1 cellular context compared by ENCODE assay signal in genomic region chr12:122473543-122474323, GRCh38.
A peak's percentile ranks its signal among the peaks of the same experiment; 100 is the strongest.
TF ChIP-seq lines count a peak whose summit lies in the region.

No MANE protein-coding gene starts in this region.

TF ChIP-seq in K562, 482 proteins besides CTCF, POLR2A, EP300 and RAD21:
- TF ChIP-seq VEZF1 (CRISPR knock-in tag; IDR thresholded peaks at IDR 0.05) (peak; percentile 66), TCFL5 (CRISPR knock-in tag; conservative IDR thresholded peaks at IDR 0.05) (no peak), ZNF165 (CRISPR knock-in tag; IDR thresholded peaks at IDR 0.05; ENCODE audit: borderline replicate concordance) (no peak), ZBTB8A (IDR thresholded peaks at IDR 0.05; ENCODE audit: partially characterized antibody) (no peak), CHD2 (IDR thresholded peaks at IDR 0.05; ENCODE audit: low read depth, low read length) (no peak), BCOR (IDR thresholded peaks at IDR 0.05) (no peak), IFI16 (CRISPR knock-in tag; IDR thresholded peaks at IDR 0.05) (no peak), ZNF263 (CRISPR knock-in tag; IDR thresholded peaks at IDR 0.05; ENCODE audit: borderline replicate concordance) (peak; percentile 27; the same call in 1 of the 2 replicates), THRB (CRISPR knock-in tag; conservative IDR thresholded peaks at IDR 0.05) (no peak), RB1 (IDR thresholded peaks at IDR 0.05; ENCODE audit: low read depth) (no peak), EGR1 (conservative IDR thresholded peaks at IDR 0.05) (peak; percentile 41), ZBTB11 (CRISPR knock-in tag; IDR thresholded peaks at IDR 0.05) (no peak), KLF6 (CRISPR knock-in tag; IDR thresholded peaks at IDR 0.05; ENCODE audit: borderline replicate concordance) (no peak), JUND (IDR thresholded peaks at IDR 0.05; ENCODE audit: borderline replicate concordance, low read depth, low read length) (peak; percentile 57), JUND (tag; IDR thresholded peaks at IDR 0.05; ENCODE audit: borderline replicate concordance, low read depth, low read length) (no peak; the same call in 2 of the 3 replicates), PRDM10 (IDR thresholded peaks at IDR 0.05; ENCODE audit: partially characterized antibody) (no peak), KAT8 (IDR thresholded peaks at IDR 0.05; ENCODE audit: low read depth) (no peak), CC2D1A (IDR thresholded peaks at IDR 0.05) (no peak), ZNF592 (IDR thresholded peaks at IDR 0.05) (no peak), SRF (CRISPR knock-in tag; IDR thresholded peaks at IDR 0.05) (no peak), CGGBP1 (CRISPR knock-in tag; IDR thresholded peaks at IDR 0.05) (no peak), HBP1 (CRISPR knock-in tag; IDR thresholded peaks at IDR 0.05) (0 out of 2 replicates have a peak, but pooled peaks have one; percentile 19), ZBTB26 (CRISPR knock-in tag; IDR thresholded peaks at IDR 0.05) (no peak), HSF4 (CRISPR knock-in tag; IDR thresholded peaks at IDR 0.05; ENCODE audit: borderline replicate concordance) (no peak), POLR2G (IDR thresholded peaks at IDR 0.05; ENCODE audit: low read depth, low read length) (peak; percentile 25; the same call in 1 of the 2 replicates), ARNT (IDR thresholded peaks at IDR 0.05) (peak in 1 of 2 experiments; percentile 87; a peak in 2 of 4 replicates), MTA2 (IDR thresholded peaks at IDR 0.05; ENCODE audit: low read depth) (no peak), HDAC8 (tag; IDR thresholded peaks at IDR 0.05) (no peak), FOSL1 (tag; conservative IDR thresholded peaks at IDR 0.05) (peak; percentile 75; the same call in 1 of the 2 replicates), TAF7 (tag; IDR thresholded peaks at IDR 0.05) (no peak), ZNF133 (CRISPR knock-in tag; IDR thresholded peaks at IDR 0.05) (no peak), NR0B1 (IDR thresholded peaks at IDR 0.05; ENCODE audit: partially characterized antibody) (no peak), CTBP1 (IDR thresholded peaks at IDR 0.05; ENCODE audit: borderline replicate concordance) (no peak), ZFP91 (CRISPR knock-in tag; IDR thresholded peaks at IDR 0.05) (no peak), MAZ (CRISPR knock-in tag; conservative IDR thresholded peaks at IDR 0.05 in 1 of 2, IDR thresholded peaks at IDR 0.05 in 1 of 2) (0 out of 4 replicates have a peak, but pooled peaks of 1 of the 2 experiments have one; percentile 36), ATF3 (IDR thresholded peaks at IDR 0.05) (peak; percentile 49; the same call in 1 of the 2 replicates), ATF3 (CRISPR knock-in tag; conservative IDR thresholded peaks at IDR 0.05) (no peak)
